In the genomic region with DNA sequence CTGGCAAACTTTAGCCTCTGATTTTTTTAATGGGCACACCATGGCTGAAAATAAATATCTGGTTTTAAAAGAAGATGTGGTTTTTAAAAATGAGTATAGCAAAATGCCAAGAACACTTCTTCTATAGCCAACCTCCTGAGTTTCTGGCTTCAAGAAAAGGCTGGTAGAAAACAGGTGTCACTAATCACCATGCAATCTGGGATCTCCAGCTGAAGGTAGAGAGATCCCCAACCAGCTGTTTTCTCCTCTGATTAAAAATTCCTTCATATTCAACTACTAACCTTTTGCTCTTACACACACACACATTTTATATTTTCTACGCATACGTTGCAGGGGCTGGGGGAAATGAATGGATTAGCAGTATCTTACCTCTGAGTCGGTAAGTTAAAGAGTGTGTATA, we compare ENCODE assay signal across 6 cellular contexts.
"Had no signal": no experiment of that assay in that cellular context is flagged by ENCODE, and none has a peak within 500 bp of the region (broad histone marks: within the 10 kb centered on the region; RNA-seq: fewer than 3 reads in every experiment).

No MANE protein-coding gene starts in this region.

- H3K27ac Mint-ChIP-seq: IgD-negative memory B cell had no signal

- H3K4me1 Mint-ChIP-seq: IgD-negative memory B cell had no signal

- H3K4me3 ChIP-seq: K562 had no signal

- H3K27ac ChIP-seq: HL-60 had no signal

- H3K4me3 Mint-ChIP-seq: IgD-negative memory B cell had no signal

- DNase-seq: IMR-90, KBM-7, KG1 had no signal

- H3K36me3 Mint-ChIP-seq: IgD-negative memory B cell had no signal

- H3K27me3 Mint-ChIP-seq: IgD-negative memory B cell had no signal
